ENCODE assay signal across 24 cellular contexts in genomic region chr7:69038915-69039314, GRCh38.
"Had no signal": no experiment of that assay in that cellular context is flagged by ENCODE, and none has a peak within 500 bp of the region (broad histone marks: within the 10 kb centered on the region; RNA-seq: fewer than 3 reads in every experiment).

No MANE protein-coding gene starts in this region.

- H3K4me3 ChIP-seq: coronary artery, dorsolateral prefrontal cortex, esophagus squamous epithelium, gastrocnemius medialis, heart right ventricle, left lung, lower lobe of right lung, mucosa of descending colon had no signal

- H3K36me3 ChIP-seq: esophagus squamous epithelium, gastrocnemius medialis, heart right ventricle, left lung, lower lobe of right lung had no signal

- H3K4me1 ChIP-seq: esophagus squamous epithelium, gastrocnemius medialis, heart right ventricle, left lung, lower lobe of right lung had no signal

- H3K27ac ChIP-seq: coronary artery, dorsolateral prefrontal cortex, esophagus squamous epithelium, gastrocnemius medialis, heart right ventricle, left lung, lower lobe of right lung had no signal

- H3K9me3 ChIP-seq: esophagus squamous epithelium, gastrocnemius medialis, lower lobe of right lung had no signal

- ATAC-seq: gastrocnemius medialis, heart right ventricle, left cardiac atrium, left lung, left ventricle myocardium superior, lower lobe of right lung, mucosa of descending colon had no signal

- H3K27me3 ChIP-seq: esophagus squamous epithelium, gastrocnemius medialis, left lung had no signal

- FAIRE-seq: colon, endothelial cell of umbilical vein, islet of Langerhans, keratinocyte had no signal

- DNase-seq: dermis blood vessel endothelial cell; dorsolateral prefrontal cortex; effector CD4-positive, alpha-beta T cell; effector memory CD4-positive, alpha-beta T cell; esophagus squamous epithelium; foreskin fibroblast; foreskin melanocyte; gastrocnemius medialis; glutamatergic neuron; head of caudate nucleus; heart right ventricle; hippocampal formation; left cardiac atrium; left lung; left ventricle myocardium superior; lower lobe of right lung; mesenchymal stem cell; mucosa of descending colon; naive B cell had no signal
